ENCODE assay signal across 10 cellular contexts in genomic region chr1:51344602-51345299, GRCh38. TPM values are rescaled to one million over a fixed set of nuclear protein-coding genes. Genes with fewer than 3 reads are reported as not detected.
DNase-seq lines count a peak whose midpoint lies in the region; ATAC-seq, FAIRE-seq and TF ChIP-seq lines count a peak whose summit lies in the region.
"Had no signal": no experiment of that assay in that cellular context is flagged by ENCODE, and none has a peak within 500 bp of the region (broad histone marks: within the 10 kb centered on the region; RNA-seq: fewer than 3 reads in every experiment).

No MANE protein-coding gene starts in this region.

- H3K27ac ChIP-seq in colonic mucosa (no peak overlapping the region), HepG2 (ENCODE audit: extremely low read length, insufficient read depth, low read length) (no peak overlapping the region), sigmoid colon (no peak overlapping the region)

- TF ChIP-seq EP300 in HepG2 (IDR thresholded peaks at IDR 0.05; ENCODE audit: low read depth in 2 of 2, low read length in 2 of 2) (no peak), HepG2 (CRISPR knock-in tag; IDR thresholded peaks at IDR 0.05; ENCODE audit: borderline replicate concordance) (no peak), sigmoid colon (IDR thresholded peaks at IDR 0.05) (no peak)

- TF ChIP-seq RAD21 in HepG2 (CRISPR knock-in tag; IDR thresholded peaks at IDR 0.05): no peak

- no peak for TF ChIP-seq POLR2A in HepG2 (IDR thresholded peaks at IDR 0.05; ENCODE audit: insufficient read depth in 1 of 2, low read depth in 2 of 2, low read length in 2 of 2)
- no peak for TF ChIP-seq POLR2A in sigmoid colon (IDR thresholded peaks at IDR 0.05)

- H2AFZ ChIP-seq in HepG2 (ENCODE audit: low read length): no peak overlapping the region

- no peak for FAIRE-seq in HepG2 (lab: Jason Lieb, UNC)

- TF ChIP-seq CTCF in colonic mucosa (IDR thresholded peaks at IDR 0.05) (peak; percentile 23), HepG2 (CRISPR knock-in tag; IDR thresholded peaks at IDR 0.05) (peak; percentile 37; the same call in 1 of the 2 replicates), sigmoid colon (IDR thresholded peaks at IDR 0.05) (no peak)

- H3K79me2 ChIP-seq in HepG2 (ENCODE audit: insufficient read depth, low read length): no peaks in the 10 kb centered on the region

- H3K4me1 ChIP-seq in colonic mucosa (no peaks in the 10 kb centered on the region), HepG2 (ENCODE audit: insufficient read depth, low read length) (peaks cover 13% of the 10 kb centered on the region), sigmoid colon (peaks cover 0 to 10% (median 6%) of the 10 kb centered on the region in 4 donors)

- 48% methylated on average over 5 of the region's 60 CpGs for WGBS in HepG2 (ENCODE audit: low lambda C conversion rate)
- WGBS in sigmoid colon, 2 donors: 2 to 6% methylated on average over 60 of the region's 60 CpGs

- ATAC-seq in Right ventricle myocardium inferior (peak; percentile 33), HepG2 (peak; percentile 88), HG03378 (IDR thresholded peaks at IDR 0.05; ENCODE audit: unreplicated experiment) (no peak), GM19351 (IDR thresholded peaks at IDR 0.05; ENCODE audit: unreplicated experiment) (no peak), HG03442 (IDR thresholded peaks at IDR 0.05; ENCODE audit: unreplicated experiment) (no peak)

- H3K36me3 ChIP-seq in colonic mucosa: no peaks in the 10 kb centered on the region
- no peaks in the 10 kb centered on the region for H3K36me3 ChIP-seq in HepG2 (replicated peaks in 1 of 2; ENCODE audit: control insufficient read depth in 1 of 2, insufficient read depth in 2 of 2, low read length in 2 of 2)
- no peaks in the 10 kb centered on the region for H3K36me3 ChIP-seq in sigmoid colon

- no peaks in the 10 kb centered on the region for H4K20me1 ChIP-seq in HepG2 (ENCODE audit: insufficient read depth, low read length)

- in situ Hi-C loops in HepG2 (cut with HindIII; ENCODE audit: extremely low pct_ligation_motif_present, low pct_unique_long_range_greater_than_20kb): no loop called here

- H3K27me3 ChIP-seq in colonic mucosa (no peaks in the 10 kb centered on the region), HepG2 (ENCODE audit: control insufficient read depth in 1 of 2, insufficient read depth in 2 of 2, low read length in 2 of 2) (peaks cover 5 to 34% of the 10 kb centered on the region in 2 experiments; a peak in 4 of 5 replicates), sigmoid colon (peaks cover 15 to 52% (median 30%) of the 10 kb centered on the region in 3 donors)

- BruUV-seq in HepG2 (replicated peaks; lab: Mats Ljungman, UMichigan): no TSS peak

- H3K9ac ChIP-seq in colonic mucosa (ENCODE audit: low read depth in 2 of 2, low read length in 2 of 2) (peak overlapping the region; percentile 13 to 16), HepG2 (ENCODE audit: insufficient read depth, low read depth, low read length) (peak overlapping the region; percentile 27; the same call in 1 of the 2 replicates)

- no peaks in the 10 kb centered on the region for H3K9me3 ChIP-seq in colonic mucosa
- no peaks in the 10 kb centered on the region for H3K9me3 ChIP-seq in HepG2 (ENCODE audit: low read length)
- H3K9me3 ChIP-seq in sigmoid colon: no peaks in the 10 kb centered on the region

- peak overlapping the region; percentile 88 for H3K4me2 ChIP-seq in HepG2 (ENCODE audit: low read depth, low read length)

- DNase-seq in Right ventricle myocardium inferior (ENCODE audit: missing footprints): no peak
- no peak for DNase-seq in cardiac septum (ENCODE audit: low spot score)
- DNase-seq in colonic mucosa: peak; percentile 70
- DNase-seq in HepG2 (ENCODE audit: low spot score): no peak
- no peak for DNase-seq in sigmoid colon
- DNase-seq: activated CD4-positive, CD25-positive, alpha-beta regulatory T cell treated with anti-CD3 and anti-CD28 coated beads, Interleukin-2, amount 50 U/mL, for 72 hours had no signal

- POLR2A ChIA-PET in HepG2 (lab: Yijun Ruan, JAX): no interaction called here

- CTCF ChIA-PET in HepG2 (lab: Yijun Ruan, JAX; ENCODE audit: low intra/inter-chr PET ratio, low total read pairs): no interaction called here

- peak overlapping the region; percentile 49 for H3K4me3 ChIP-seq in colonic mucosa
- peak overlapping the region; percentile 38 to 77 (median 51); a peak in 5 of 6 replicates for H3K4me3 ChIP-seq in HepG2 (replicated peaks in 1 of 3; ENCODE audit: insufficient read depth in 1 of 3, low read depth in 2 of 3, low read length in 3 of 3)
- peak overlapping the region in 2 of 4 donors; percentile 10 to 11 for H3K4me3 ChIP-seq in sigmoid colon

- intact Hi-C loops in Right ventricle myocardium inferior (cut with DNase I): no loop called here
- intact Hi-C loops in cardiac septum (cut with DNase I): no loop called here
- intact Hi-C loops in colonic mucosa (cut with DNase I): loop anchor here (10.0 kb wide), 1 partner anchor 190 kb away; no protein-coding TSS in a partner anchor
- intact Hi-C loops in HepG2 (cut with micrococcal nuclease; ENCODE audit: unreplicated experiment): no loop called here
- intact Hi-C loops in sigmoid colon (cut with DNase I): no loop called here

TF ChIP-seq in HepG2, 621 proteins besides CTCF, POLR2A, EP300 and RAD21 (continues in another document):
- no peak for TF ChIP-seq MAF1 (CRISPR knock-in tag; IDR thresholded peaks at IDR 0.05; ENCODE audit: borderline replicate concordance)
- no peak for TF ChIP-seq NR2F1 (CRISPR knock-in tag; IDR thresholded peaks at IDR 0.05)
- TF ChIP-seq EED (CRISPR knock-in tag; IDR thresholded peaks at IDR 0.05): no peak
- TF ChIP-seq POLR2G (IDR thresholded peaks at IDR 0.05; ENCODE audit: low read depth, low read length): no peak
- peak; percentile 37; the same call in 1 of the 2 replicates for TF ChIP-seq UBTF (CRISPR knock-in tag; IDR thresholded peaks at IDR 0.05)
- TF ChIP-seq ZNF225 (CRISPR knock-in tag; IDR thresholded peaks at IDR 0.05): 0 out of 2 replicates have a peak, but pooled peaks have one; percentile 25
- no peak for TF ChIP-seq CSRNP2 (CRISPR knock-in tag; conservative IDR thresholded peaks at IDR 0.05; ENCODE audit: low read depth)
- TF ChIP-seq ZNF382 (CRISPR knock-in tag; IDR thresholded peaks at IDR 0.05; ENCODE audit: borderline replicate concordance): no peak
- peak; percentile 99 for TF ChIP-seq ZNF777 (CRISPR knock-in tag; IDR thresholded peaks at IDR 0.05)

RNA-seq across cellular contexts. Expression of gene TTC39A, which starts 14.4 kb away (rescaled TPM):
- 22.7 TPM for total RNA-seq in Right ventricle myocardium inferior
- total RNA-seq in cardiac septum: 20.3 TPM
- total RNA-seq in colonic mucosa: 100 to 1,000 TPM in 1 of 2 donors, 10 to 100 TPM in 1; 95.2 to 148 TPM
- 0.33 and 0.90 TPM in 2 replicates for total RNA-seq in HepG2 (2016; rRNA removed; fragmentation: Illumina TruSeq; extraction: Trizol)
- 0.44 and 0.61 TPM in 2 replicates for total RNA-seq in HepG2 (2016; cell fraction: cytosol; rRNA removed; fragmentation: Illumina TruSeq; extraction: Trizol; ENCODE audit: low read depth)
- total RNA-seq in HepG2 (2016; cell fraction: insoluble cytoplasmic fraction; rRNA removed; fragmentation: Illumina TruSeq; extraction: Trizol): 0.48 and 1.2 TPM in 2 replicates
- total RNA-seq in HepG2 (2016; cell fraction: membrane; rRNA removed; fragmentation: Illumina TruSeq; extraction: Trizol): 0.79 and 1.1 TPM in 2 replicates
- 0.50 and 0.81 TPM in 2 replicates for total RNA-seq in HepG2 (2016; cell fraction: nucleus; rRNA removed; fragmentation: Illumina TruSeq; extraction: Trizol)
- 1.5 and 1.7 TPM in 2 replicates for polyA plus RNA-seq in HepG2 (2011; rRNA removed)
- 0.79 and 1.2 TPM in 2 replicates for polyA plus RNA-seq in HepG2 (2011; cell fraction: cytosol; rRNA removed)
- polyA plus RNA-seq in HepG2 (2011; cell fraction: nucleus; rRNA removed): 1.1 and 1.7 TPM in 2 replicates
- polyA plus RNA-seq in HepG2 (2012): 0.32 and 0.73 TPM in 2 replicates
- 0.38 and 0.95 TPM in 2 replicates for polyA plus RNA-seq in HepG2 (2016; cell fraction: cytosol; fragmentation: Illumina TruSeq; extraction: Trizol; ENCODE audit: low read depth)
- polyA plus RNA-seq in HepG2 (2016; cell fraction: insoluble cytoplasmic fraction; fragmentation: Illumina TruSeq; extraction: Trizol; ENCODE audit: low read depth): 1.2 and 1.3 TPM in 2 replicates
- 0.62 and 0.74 TPM in 2 replicates for polyA plus RNA-seq in HepG2 (2016; cell fraction: membrane; fragmentation: Illumina TruSeq; extraction: Trizol; ENCODE audit: low read depth)
- polyA plus RNA-seq in HepG2 (2016; cell fraction: nucleus; fragmentation: Illumina TruSeq; extraction: Trizol; ENCODE audit: insufficient read depth, low read depth): 1.8 and 2.5 TPM in 2 replicates
- 0.47 and 1.9 TPM in 2 replicates for polyA minus RNA-seq in HepG2 (2011; rRNA and poly(A)+ RNA removed; ENCODE audit: low replicate concordance)
- 1.2 and 1.3 TPM in 2 replicates for polyA minus RNA-seq in HepG2 (2011; cell fraction: cytosol; rRNA and poly(A)+ RNA removed)
- 0.77 and 1.4 TPM in 2 replicates for polyA minus RNA-seq in HepG2 (2011; cell fraction: nucleus; rRNA and poly(A)+ RNA removed)
- total RNA-seq in sigmoid colon: 1 to 10 TPM in 1 of 4 donors, under 1 TPM in 2, not detected in 1; under 0.01 to 1.4 (median 0.14) TPM
- polyA plus RNA-seq in sigmoid colon: 10 to 100 TPM; 31.2 to 71.7 (median 65.5) TPM
- polyA plus RNA-seq: CD14-positive monocyte had no signal

Comparison
In these comparisons a context has a peak if more than half of its experiments do, and no peak if none do; other contexts are left out.
1. ATAC-seq: peak in Right ventricle myocardium inferior (single experiment) and HepG2 (single experiment); none in HG03378 (single experiment), GM19351 (single experiment) and HG03442 (single experiment).
2. CTCF ChIP-seq: peak in colonic mucosa (single experiment) and HepG2 (single experiment); none in sigmoid colon (0 of 4).